In genomic region chr1:39576016-39576657, GRCh38 we compare ENCODE assay signal across 8 cellular contexts. TPM values are rescaled to one million over a fixed set of nuclear protein-coding genes. Genes with fewer than 3 reads are reported as not detected.
DNase-seq lines count a peak whose midpoint lies in the region; ATAC-seq lines count a peak whose summit lies in the region.

No MANE protein-coding gene starts in this region.

- H3K4me3 Mint-ChIP-seq in T-helper 17 cell = peak overlapping the region; percentile 92

- DNase-seq in AG08396 (ENCODE audit: low spot score) = peak; percentile 65
- DNase-seq in T-helper 17 cell = peak; percentile 27 to 31 (median 28)
- DNase-seq in cerebellum (ENCODE audit: low spot score) = peak; percentile 38
- peak; percentile 69 for DNase-seq in left kidney (ENCODE audit: low read depth, low spot score)
- peak; percentile 45 for DNase-seq in stimulated activated CD8-positive, alpha-beta memory T cell treated with anti-CD3 and anti-CD28 coated beads, Interleukin-4, amount 100 ng/mL, for 48 hours
- DNase-seq in cerebellar nuclear complex (lab: John Stamatoyannopoulos, UW) = no peak

- ATAC-seq in GM19035 (IDR thresholded peaks at IDR 0.05; ENCODE audit: unreplicated experiment) (peak; percentile 51), HG03196 (IDR thresholded peaks at IDR 0.05; ENCODE audit: unreplicated experiment) (peak; percentile 46), T-helper 17 cell (peak; percentile 39)

- H3K36me3 Mint-ChIP-seq in T-helper 17 cell (ENCODE audit: low read depth) = no peaks in the 10 kb centered on the region

- H3K27me3 Mint-ChIP-seq in T-helper 17 cell = no peaks in the 10 kb centered on the region

- peaks cover 32% of the 10 kb centered on the region for H3K4me1 Mint-ChIP-seq in T-helper 17 cell

- peak overlapping the region; percentile 88 for H3K27ac Mint-ChIP-seq in T-helper 17 cell

- H3K9me3 ChIP-seq in T-helper 17 cell (ENCODE audit: control insufficient read depth, low read length, poor library complexity, severe bottlenecking) = no peaks in the 10 kb centered on the region

RNA-seq across cellular contexts. Expression of gene PABPC4, which starts 0.5 kb away (rescaled TPM):
- total RNA-seq in T-helper 17 cell (100 to 1,000 TPM; 292 to 332 TPM), cerebellum (79.6 TPM)

Comparison
In these comparisons a context has a peak if more than half of its experiments do, and no peak if none do; other contexts are left out.
1. DNase-seq: peak in AG08396 (single experiment), T-helper 17 cell (3 of 3), cerebellum (single experiment), left kidney (single experiment) and stimulated activated CD8-positive, alpha-beta memory T cell treated with anti-CD3 and anti-CD28 coated beads, Interleukin-4, amount 100 ng/mL, for 48 hours (single experiment); none in cerebellar nuclear complex (0 of 2).
2. Peak in every context shown above with its lines, with median percentiles within 50 percentile points of each other: ATAC-seq.